In the genomic region with DNA sequence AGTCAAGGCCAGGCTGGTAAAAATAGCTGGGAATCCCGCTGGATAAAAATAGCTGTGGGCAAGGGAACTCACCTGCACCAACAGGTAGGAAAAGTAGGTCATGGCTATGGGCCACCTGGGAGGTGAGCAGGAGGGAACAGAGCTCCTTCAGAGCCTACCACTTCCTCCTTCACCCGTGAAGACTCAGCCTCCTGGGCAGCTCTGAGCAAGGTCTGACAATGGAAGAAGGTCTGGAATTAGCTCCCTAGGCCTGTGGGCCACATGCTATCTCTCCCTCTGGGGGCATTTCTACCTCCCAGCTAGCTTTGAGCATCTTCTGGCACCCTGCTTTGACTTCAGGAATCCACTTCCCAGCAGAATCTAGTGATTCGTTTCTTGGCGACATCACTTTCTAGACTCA, we compare ENCODE assay signal across 12 cellular contexts.
DNase-seq lines count a peak whose midpoint lies in the region; ATAC-seq, FAIRE-seq and TF ChIP-seq lines count a peak whose summit lies in the region.
"Had no signal": no experiment of that assay in that cellular context is flagged by ENCODE, and none has a peak within 500 bp of the region (broad histone marks: within the 10 kb centered on the region; RNA-seq: fewer than 3 reads in every experiment).

No MANE protein-coding gene starts in this region.

- H3K4me1 ChIP-seq in K562 (replicated peaks in 1 of 2; ENCODE audit: control insufficient read depth in 2 of 2, insufficient read depth in 2 of 2, low read length in 2 of 2) (peaks cover 49 to 69% of the 10 kb centered on the region in 2 experiments), hepatocyte (ENCODE audit: insufficient read depth) (peaks cover 31% of the 10 kb centered on the region), gastrocnemius medialis (peaks cover 35 to 37% of the 10 kb centered on the region in 2 donors)

- ATAC-seq in K562, result no peak
- ATAC-seq in gastrocnemius medialis, result peak in 1 of 2 donors; percentile 15
- no peak for ATAC-seq in HG02571 (IDR thresholded peaks at IDR 0.05; ENCODE audit: unreplicated experiment)

- H3K9ac ChIP-seq in K562 (ENCODE audit: insufficient read depth in 1 of 2, low read depth in 2 of 2, low read length in 2 of 2), result peak overlapping the region in 1 of 2 experiments; percentile 29; a peak in 1 of 4 replicates

- intact Hi-C loops in K562 (cut with micrococcal nuclease), result no loop called here
- intact Hi-C loops in gastrocnemius medialis (cut with DNase I; ENCODE audit: low total_unique reads), result no loop called here

- TF ChIP-seq CTCF in K562 (IDR thresholded peaks at IDR 0.05 in 2 of 3, conservative IDR thresholded peaks at IDR 0.05 in 1 of 3; ENCODE audit: insufficient read depth in 2 of 3, low read depth in 1 of 3, low read length in 3 of 3) (no peak), hepatocyte (IDR thresholded peaks at IDR 0.05; ENCODE audit: poor library complexity) (no peak), gastrocnemius medialis (IDR thresholded peaks at IDR 0.05 in 4 of 5, conservative IDR thresholded peaks at IDR 0.05 in 1 of 5) (no peak), brain microvascular endothelial cell (IDR thresholded peaks at IDR 0.05; ENCODE audit: low read depth, low read length, missing control alignments) (no peak)

- no peaks in the 10 kb centered on the region for H3K9me1 ChIP-seq in K562 (ENCODE audit: control insufficient read depth, insufficient read depth, low read length)

- H3K9me3 ChIP-seq in K562 (replicated peaks; ENCODE audit: control insufficient read depth, insufficient read depth, low read depth, low read length), result no peaks in the 10 kb centered on the region
- H3K9me3 ChIP-seq in hepatocyte (ENCODE audit: low read depth), result no peaks in the 10 kb centered on the region
- no peaks in the 10 kb centered on the region for H3K9me3 ChIP-seq in gastrocnemius medialis

- H3K4me2 ChIP-seq in K562 (ENCODE audit: insufficient read depth, low read length), result peak overlapping the region; percentile 84
- peak overlapping the region; percentile 45 for H3K4me2 ChIP-seq in hepatocyte

- no peak overlapping the region for H3K4me3 ChIP-seq in H7 (ENCODE audit: insufficient read depth, low read depth, low read length)
- H3K4me3 ChIP-seq in K562, result no peak overlapping the region; the same call in 1 of the 2 replicates
- no peak overlapping the region for H3K4me3 ChIP-seq in hepatocyte
- no peak overlapping the region for H3K4me3 ChIP-seq in gastrocnemius medialis
- no peak overlapping the region for H3K4me3 ChIP-seq in brain microvascular endothelial cell (ENCODE audit: low read depth, low read length)
- H3K4me3 ChIP-seq: BLaER1 treated with 17β-estradiol and CSF1 and Interleukin-3, amounts not matched to agents 10 nM and 100 nM had no signal

- TF ChIP-seq RAD21 in K562 (CRISPR knock-in tag; conservative IDR thresholded peaks at IDR 0.05 in 1 of 2, IDR thresholded peaks at IDR 0.05 in 1 of 2), result no peak

- H2AFZ ChIP-seq in K562 (ENCODE audit: low read depth, low read length), result peak overlapping the region; percentile 18; the same call in 1 of the 2 replicates
- H2AFZ ChIP-seq in hepatocyte, result no peak overlapping the region

- H4K20me1 ChIP-seq in K562 (replicated peaks; ENCODE audit: control insufficient read depth, insufficient read depth, low read length) (no peaks in the 10 kb centered on the region), hepatocyte (ENCODE audit: insufficient read depth, poor library complexity, severe bottlenecking) (no peaks in the 10 kb centered on the region)
- H4K20me1 ChIP-seq: BLaER1 treated with 17β-estradiol and CSF1 and Interleukin-3, amounts not matched to agents 10 nM and 100 nM had no signal

- no peaks in the 10 kb centered on the region for H3K9me2 ChIP-seq in hepatocyte (replicated peaks; ENCODE audit: insufficient read depth)

- in situ Hi-C loops in K562 (cut with MboI) (no loop called here), gastrocnemius medialis (cut with MboI; ENCODE audit: low sequenced_read_pairs in 4 of 4) (no loop called here), brain microvascular endothelial cell (cut with HindIII; ENCODE audit: low pct_ligation_motif_present, low sequenced_read_pairs) (no loop called here)

- H3K36me3 ChIP-seq in H7 (replicated peaks; ENCODE audit: control insufficient read depth, insufficient read depth, low read length) (no peaks in the 10 kb centered on the region), K562 (ENCODE audit: control insufficient read depth, insufficient read depth, low read length) (no peaks in the 10 kb centered on the region), hepatocyte (replicated peaks; ENCODE audit: insufficient read depth, low read depth) (no peaks in the 10 kb centered on the region), gastrocnemius medialis (no peaks in the 10 kb centered on the region), brain microvascular endothelial cell (replicated peaks) (no peaks in the 10 kb centered on the region)

- CTCF ChIA-PET in K562 (lab: Yijun Ruan, JAX; ENCODE audit: low intra/inter-chr PET ratio), result interaction anchor here (0.6 kb wide), 1 partner anchor 200 kb away, joined by 3 read pairs; no protein-coding TSS in a partner anchor

- TF ChIP-seq POLR2A in K562 (conservative IDR thresholded peaks at IDR 0.05) (no peak), gastrocnemius medialis (IDR thresholded peaks at IDR 0.05) (no peak)

- no peak for FAIRE-seq in K562 (lab: Jason Lieb, UNC)

- no peak for TF ChIP-seq EP300 in K562 (IDR thresholded peaks at IDR 0.05; ENCODE audit: low read length)

- BruUV-seq in K562 (replicated peaks; lab: Mats Ljungman, UMichigan), result no TSS peak

- H3K27me3 ChIP-seq in H7 (ENCODE audit: control insufficient read depth, insufficient read depth, low read length) (no peaks in the 10 kb centered on the region), K562 (ENCODE audit: control insufficient read depth in 2 of 2, insufficient read depth in 2 of 2, low read length in 2 of 2) (no peaks in the 10 kb centered on the region), hepatocyte (no peaks in the 10 kb centered on the region), gastrocnemius medialis (no peaks in the 10 kb centered on the region), brain microvascular endothelial cell (replicated peaks) (no peaks in the 10 kb centered on the region)
- H3K27me3 ChIP-seq: BLaER1 treated with 17β-estradiol and CSF1 and Interleukin-3, amounts not matched to agents 10 nM and 100 nM had no signal

- H3K27ac ChIP-seq in K562 (ENCODE audit: extremely low read depth, low read depth, low read length) (no peak overlapping the region; the same call in 2 of the 3 replicates), hepatocyte (peak overlapping the region; percentile 92), gastrocnemius medialis (peak overlapping the region; percentile 76 to 89 (median 82)), brain microvascular endothelial cell (no peak overlapping the region)
- H3K27ac ChIP-seq: BLaER1 treated with 17β-estradiol and CSF1 and Interleukin-3, amounts not matched to agents 10 nM and 100 nM had no signal

- DNase-seq in H7 (peak; percentile 7), K562 (ENCODE audit: extremely low read depth in 1 of 4, low spot score in 3 of 4) (no peak), hepatocyte (ENCODE audit: low spot score) (no peak), gastrocnemius medialis (no peak), NCI-H524 treated with DMSO at 0.1 percent for 48 hours (lab: John Stamatoyannopoulos, UW) (no peak), brain microvascular endothelial cell (no peak)
- no peak for DNase-seq in central memory CD4-positive, alpha-beta T cell
- DNase-seq: glutamatergic neuron; NCI-H1417; stimulated activated CD8-positive, alpha-beta memory T cell treated with anti-CD3 and anti-CD28 coated beads, Interleukin-4, amount 100 ng/mL, for 48 hours had no signal

- H3K79me2 ChIP-seq in K562 (ENCODE audit: control insufficient read depth, insufficient read depth, low read length) (peaks cover 32% of the 10 kb centered on the region; the same call in 2 of the 3 replicates), hepatocyte (no peaks in the 10 kb centered on the region)

- WGBS in K562 (ENCODE audit: insufficient coverage, low coverage, missing lambda C conversion rate), result 58% methylated on average over 4 of the region's 4 CpGs
- WGBS in hepatocyte (ENCODE audit: low lambda C conversion rate, missing lambda C conversion rate), result 87% methylated on average over 4 of the region's 4 CpGs

- POLR2A ChIA-PET in K562 (lab: Yijun Ruan, JAX), result interaction anchor here (0.5 to 2.0 kb wide), 7 partner anchors 8 to 203 kb away, joined by 3 to 5 read pairs (median 3); no protein-coding TSS in a partner anchor

TF ChIP-seq in K562, 482 proteins besides CTCF, POLR2A, EP300 and RAD21 (continues in another document):
- TF ChIP-seq CXXC5 (CRISPR knock-in tag; IDR thresholded peaks at IDR 0.05), result no peak
- TF ChIP-seq PHTF2 (CRISPR knock-in tag; IDR thresholded peaks at IDR 0.05), result no peak
- TF ChIP-seq ZZZ3 (IDR thresholded peaks at IDR 0.05), result no peak
- TF ChIP-seq SIN3B (IDR thresholded peaks at IDR 0.05; ENCODE audit: low read depth), result no peak
- TF ChIP-seq ZNF175 (CRISPR knock-in tag; IDR thresholded peaks at IDR 0.05; ENCODE audit: low read depth), result no peak
- TF ChIP-seq NFIC (IDR thresholded peaks at IDR 0.05), result no peak
- peak; percentile 48; the same call in 1 of the 2 replicates for TF ChIP-seq ZEB2 (IDR thresholded peaks at IDR 0.05)
- peak; percentile 68; the same call in 1 of the 2 replicates for TF ChIP-seq SPI1 (IDR thresholded peaks at IDR 0.05; ENCODE audit: borderline replicate concordance, low read depth, low read length)
- no peak for TF ChIP-seq NELFE (IDR thresholded peaks at IDR 0.05; ENCODE audit: insufficient read depth, insufficient read length)
- 0 out of 2 replicates have a peak, but pooled peaks have one; percentile 17 for TF ChIP-seq CTBP1 (IDR thresholded peaks at IDR 0.05; ENCODE audit: borderline replicate concordance)
- no peak for TF ChIP-seq CHCHD3 (CRISPR knock-in tag; IDR thresholded peaks at IDR 0.05)
- no peak for TF ChIP-seq CEBPB (tag; IDR thresholded peaks at IDR 0.05)
- TF ChIP-seq, protein P1, sequence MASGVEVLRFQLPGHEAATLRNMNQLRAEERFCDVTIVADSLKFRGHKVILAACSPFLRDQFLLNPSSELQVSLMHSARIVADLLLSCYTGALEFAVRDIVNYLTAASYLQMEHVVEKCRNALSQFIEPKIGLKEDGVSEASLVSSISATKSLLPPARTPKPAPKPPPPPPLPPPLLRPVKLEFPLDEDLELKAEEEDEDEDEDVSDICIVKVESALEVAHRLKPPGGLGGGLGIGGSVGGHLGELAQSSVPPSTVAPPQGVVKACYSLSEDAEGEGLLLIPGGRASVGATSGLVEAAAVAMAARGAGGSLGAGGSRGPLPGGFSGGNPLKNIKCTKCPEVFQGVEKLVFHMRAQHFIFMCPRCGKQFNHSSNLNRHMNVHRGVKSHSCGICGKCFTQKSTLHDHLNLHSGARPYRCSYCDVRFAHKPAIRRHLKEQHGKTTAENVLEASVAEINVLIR (CRISPR knock-in tag; IDR thresholded peaks at IDR 0.05), result no peak

Comparison
In these comparisons a context has a peak if more than half of its experiments do, and no peak if none do; other contexts are left out.
1. H3K27ac ChIP-seq: peak in hepatocyte (single experiment) and gastrocnemius medialis (4 of 4); none in K562 (single experiment) and brain microvascular endothelial cell (single experiment).